ENCODE assay signal across 21 cellular contexts in the genomic region with DNA sequence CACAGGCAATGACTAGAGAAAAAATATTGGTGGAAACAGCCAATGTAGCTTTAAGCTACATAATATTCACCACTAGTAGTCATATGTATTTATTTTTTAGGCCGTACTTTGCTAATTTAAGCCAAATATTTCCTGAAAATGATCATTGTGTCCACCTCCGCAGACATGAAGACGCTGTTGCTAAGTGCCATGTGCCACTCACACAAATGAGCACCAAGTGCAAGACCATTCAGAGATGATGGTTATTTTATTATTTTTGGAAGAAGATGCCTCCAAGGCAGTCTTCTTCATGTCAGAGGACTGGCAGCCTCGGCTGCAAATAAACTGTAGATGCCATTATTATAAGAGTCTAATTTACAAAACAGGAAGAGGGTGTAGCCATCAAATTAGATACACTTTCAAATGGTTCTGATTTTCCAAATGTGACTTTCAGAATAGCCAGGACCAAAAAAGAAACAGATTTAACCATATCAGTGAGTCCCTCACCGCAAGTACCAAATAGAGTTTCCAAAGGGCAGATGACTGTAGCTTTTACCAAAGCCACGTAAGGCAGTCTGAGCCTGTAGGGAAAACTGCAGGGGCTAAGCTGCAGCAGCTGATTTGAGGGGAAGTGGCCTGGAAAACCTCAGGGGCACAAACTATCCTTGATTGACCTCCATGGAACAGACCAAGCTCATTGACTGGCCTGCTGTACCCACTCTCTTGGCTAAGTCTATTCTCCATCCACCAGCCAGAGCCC. TPM values are rescaled to one million over a fixed set of nuclear protein-coding genes. Genes with fewer than 3 reads are reported as not detected.
"Had no signal": no experiment of that assay in that cellular context is flagged by ENCODE, and none has a peak within 500 bp of the region (broad histone marks: within the 10 kb centered on the region; RNA-seq: fewer than 3 reads in every experiment).

No MANE protein-coding gene starts in this region.

- ATAC-seq: SK-N-SH treated with all-trans-retinoic acid at 6 μM for 48 hours had no signal

- H3K27ac ChIP-seq: RWPE1 had no signal

- DNase-seq: IMR-90, Kasumi-1, KG1, MM.1S, NCI-H1092 treated with DMSO at 0.1 percent for 48 hours, NCI-H1436, NCI-H187, NCI-H2029, NCI-H2081 treated with DMSO at 0.1 percent for 48 hours, NCI-H2171, NCI-H226, NCI-H446 treated with DMSO at 0.1 percent for 48 hours, NCI-H510A treated with DMSO at 0.1 percent for 48 hours, NCI-H526, NCI-H82, SHP77 had no signal

- FAIRE-seq: HepG2, RCC 7860 had no signal

RNA-seq across cellular contexts. Expression of a gene that starts 13.3 kb away (rescaled TPM):
- total RNA-seq: IMR-90, SK-MEL-5 had no signal
- polyA plus RNA-seq: IMR-90 had no signal
